ENCODE assay signal across 8 cellular contexts in genomic region chr2:216108967-216109921, GRCh38. TPM values are rescaled to one million over a fixed set of nuclear protein-coding genes. Genes with fewer than 3 reads are reported as not detected.
DNase-seq lines count a peak whose midpoint lies in the region; ATAC-seq and TF ChIP-seq lines count a peak whose summit lies in the region.

TSS of gene XRCC5 (plus strand) at chr2:216109348. CDS start at chr2:216109437, 89 bp downstream.

- H3K4me1 ChIP-seq in fibroblast of lung (ENCODE audit: control insufficient read depth, extremely low read depth, insufficient read depth, low read length), result peaks cover 2% of the 10 kb centered on the region
- H3K4me1 ChIP-seq in naive thymus-derived CD4-positive, alpha-beta T cell (ENCODE audit: control insufficient read depth in 2 of 2, insufficient read depth in 2 of 2, low read length in 2 of 2), result peaks cover 24 to 30% of the 10 kb centered on the region in 2 donors

- H3K36me3 ChIP-seq in H7 (replicated peaks; ENCODE audit: control insufficient read depth, insufficient read depth, low read length), result peaks cover 35% of the 10 kb centered on the region
- H3K36me3 ChIP-seq in fibroblast of lung (ENCODE audit: control insufficient read depth, insufficient read depth, low read length), result peaks cover 9% of the 10 kb centered on the region
- peaks cover 6 to 35% (median 6%) of the 10 kb centered on the region in 3 experiments for H3K36me3 ChIP-seq in naive thymus-derived CD4-positive, alpha-beta T cell (ENCODE audit: control insufficient read depth in 2 of 3, insufficient read depth in 3 of 3, low read length in 3 of 3)

- CTCF ChIA-PET in naive thymus-derived CD4-positive, alpha-beta T cell (lab: Charles Lee), result interaction anchor here (0.6 to 3.8 kb wide), 12 partner anchors 11 to 549 kb away, joined by 3 to 14 read pairs (median 4); partner anchors contain the start of genes PECR and TMEM169

- DNase-seq in EH (ENCODE audit: low read depth) (peak; percentile 97), H7 (peak; percentile 90), M059J (ENCODE audit: low read depth) (peak; percentile 91), fibroblast of lung (ENCODE audit: low read depth in 2 of 2) (peak; percentile 93 to 97)
- peak; percentile 95 for DNase-seq in activated T-helper 2 cell treated with anti-CD3 and anti-CD28 coated beads, Interferon-gamma antibody, Interleukin-2, Interleukin-4, amounts not matched to agents 10 μg/mL and 5 μg/mL and 100 μg/mL, durations not matched to agents 14 hours and 24 hours and 36 hours (ENCODE audit: low spot score)
- DNase-seq in naive thymus-derived CD4-positive, alpha-beta T cell, result peak; percentile 95 to 97 (median 97)

- peaks cover 46% of the 10 kb centered on the region for H3K36me3 Mint-ChIP-seq in activated T-helper 2 cell treated with anti-CD3 and anti-CD28 coated beads, Interferon-gamma antibody, Interleukin-2, Interleukin-4, amounts not matched to agents 10 μg/mL and 5 μg/mL and 100 μg/mL, durations not matched to agents 14 hours and 24 hours and 36 hours (ENCODE audit: low read depth)
- H3K36me3 Mint-ChIP-seq in naive thymus-derived CD4-positive, alpha-beta T cell, result peaks cover 5 to 42% (median 23%) of the 10 kb centered on the region in 5 donors
- H3K36me3 Mint-ChIP-seq in stimulated activated memory B cell treated with anti-CD40 and anti-IgM and Interleukin-4, amounts not matched to agents 10 μg/mL and 1 μg/mL and 100 μg/mL, for 72 hours, result peaks cover 37% of the 10 kb centered on the region

- H3K27ac ChIP-seq in fibroblast of lung (ENCODE audit: insufficient read depth, low read length), result peak within 1 kb of the TSS; percentile 93
- peak within 1 kb of the TSS; percentile 95 for H3K27ac ChIP-seq in naive thymus-derived CD4-positive, alpha-beta T cell (ENCODE audit: low read depth, low read length)

- H3K4me2 ChIP-seq in fibroblast of lung (ENCODE audit: extremely low read depth, insufficient read depth, low read length), result peak within 1 kb of the TSS; percentile 67

- H3K9ac ChIP-seq in fibroblast of lung (ENCODE audit: insufficient read depth, low read length), result peak within 1 kb of the TSS; percentile 95

- POLR2A ChIA-PET in naive thymus-derived CD4-positive, alpha-beta T cell (lab: Charles Lee), result interaction anchor here (0.7 to 8.9 kb wide), 20 partner anchors 8 to 1698 kb away, joined by 3 to 166 read pairs (median 4); partner anchors contain the start of genes PECR, SMARCAL1 and TMEM169

- peak within 1 kb of the TSS; percentile 96 for H3K4me3 Mint-ChIP-seq in activated T-helper 2 cell treated with anti-CD3 and anti-CD28 coated beads, Interferon-gamma antibody, Interleukin-2, Interleukin-4, amounts not matched to agents 10 μg/mL and 5 μg/mL and 100 μg/mL, durations not matched to agents 14 hours and 24 hours and 36 hours (ENCODE audit: low read depth)
- peak within 1 kb of the TSS; percentile 96 to 100 (median 100) for H3K4me3 Mint-ChIP-seq in naive thymus-derived CD4-positive, alpha-beta T cell
- H3K4me3 Mint-ChIP-seq in stimulated activated memory B cell treated with anti-CD40 and anti-IgM and Interleukin-4, amounts not matched to agents 10 μg/mL and 1 μg/mL and 100 μg/mL, for 72 hours, result peak within 1 kb of the TSS; percentile 99

- peak; percentile 88 for TF ChIP-seq POLR2A in Raji (IDR thresholded peaks at IDR 0.05; ENCODE audit: insufficient read depth, low read depth, low read length)

- H3K4me3 ChIP-seq in H7 (ENCODE audit: insufficient read depth, low read depth, low read length), result peak within 1 kb of the TSS; percentile 100
- H3K4me3 ChIP-seq in fibroblast of lung (replicated peaks in 1 of 4; ENCODE audit: control extremely low read depth in 1 of 4, insufficient read depth in 1 of 4, low read depth in 3 of 4, low read length in 4 of 4), result peak within 1 kb of the TSS; percentile 41 to 96 (median 88)
- peak within 1 kb of the TSS; percentile 96 for H3K4me3 ChIP-seq in naive thymus-derived CD4-positive, alpha-beta T cell (ENCODE audit: low read length)

- peak within 1 kb of the TSS; percentile 96 for H3K27ac Mint-ChIP-seq in activated T-helper 2 cell treated with anti-CD3 and anti-CD28 coated beads, Interferon-gamma antibody, Interleukin-2, Interleukin-4, amounts not matched to agents 10 μg/mL and 5 μg/mL and 100 μg/mL, durations not matched to agents 14 hours and 24 hours and 36 hours
- peak within 1 kb of the TSS; percentile 97 to 100 (median 100) for H3K27ac Mint-ChIP-seq in naive thymus-derived CD4-positive, alpha-beta T cell
- H3K27ac Mint-ChIP-seq in stimulated activated memory B cell treated with anti-CD40 and anti-IgM and Interleukin-4, amounts not matched to agents 10 μg/mL and 1 μg/mL and 100 μg/mL, for 72 hours, result peak within 1 kb of the TSS; percentile 97

- TF ChIP-seq CTCF in fibroblast of lung (conservative IDR thresholded peaks at IDR 0.05 in 1 of 2, IDR thresholded peaks at IDR 0.05 in 1 of 2; ENCODE audit: low read depth in 1 of 2, low read length in 2 of 2), result no peak

- peaks cover 51% of the 10 kb centered on the region for H3K4me1 Mint-ChIP-seq in activated T-helper 2 cell treated with anti-CD3 and anti-CD28 coated beads, Interferon-gamma antibody, Interleukin-2, Interleukin-4, amounts not matched to agents 10 μg/mL and 5 μg/mL and 100 μg/mL, durations not matched to agents 14 hours and 24 hours and 36 hours (ENCODE audit: low read depth)
- peaks cover 20 to 57% (median 52%) of the 10 kb centered on the region in 7 donors for H3K4me1 Mint-ChIP-seq in naive thymus-derived CD4-positive, alpha-beta T cell
- H3K4me1 Mint-ChIP-seq in stimulated activated memory B cell treated with anti-CD40 and anti-IgM and Interleukin-4, amounts not matched to agents 10 μg/mL and 1 μg/mL and 100 μg/mL, for 72 hours, result peaks cover 30% of the 10 kb centered on the region

- H3K9me3 Mint-ChIP-seq in activated T-helper 2 cell treated with anti-CD3 and anti-CD28 coated beads, Interferon-gamma antibody, Interleukin-2, Interleukin-4, amounts not matched to agents 10 μg/mL and 5 μg/mL and 100 μg/mL, durations not matched to agents 14 hours and 24 hours and 36 hours, result no peaks in the 10 kb centered on the region
- peaks cover 0 to 6% (median 0%) of the 10 kb centered on the region in 11 donors for H3K9me3 Mint-ChIP-seq in naive thymus-derived CD4-positive, alpha-beta T cell
- H3K9me3 Mint-ChIP-seq in stimulated activated memory B cell treated with anti-CD40 and anti-IgM and Interleukin-4, amounts not matched to agents 10 μg/mL and 1 μg/mL and 100 μg/mL, for 72 hours, result no peaks in the 10 kb centered on the region

- H2AFZ ChIP-seq in fibroblast of lung (ENCODE audit: low read length), result peak within 1 kb of the TSS; percentile 76

- peak; percentile 93 for ATAC-seq in naive thymus-derived CD4-positive, alpha-beta T cell
- ATAC-seq in stimulated activated memory B cell treated with anti-CD40 and anti-IgM and Interleukin-4, amounts not matched to agents 10 μg/mL and 1 μg/mL and 100 μg/mL, for 72 hours, result peak; percentile 92

- no peaks in the 10 kb centered on the region for H4K20me1 ChIP-seq in fibroblast of lung (ENCODE audit: control insufficient read depth, extremely low read depth, insufficient read depth, low read length)

- no peaks in the 10 kb centered on the region for H3K27me3 ChIP-seq in H7 (ENCODE audit: control insufficient read depth, insufficient read depth, low read length)
- H3K27me3 ChIP-seq in fibroblast of lung (ENCODE audit: control insufficient read depth, insufficient read depth, low read length), result peaks cover 3% of the 10 kb centered on the region
- no peaks in the 10 kb centered on the region for H3K27me3 ChIP-seq in naive thymus-derived CD4-positive, alpha-beta T cell (ENCODE audit: control insufficient read depth in 2 of 2, insufficient read depth in 2 of 2, low read length in 2 of 2)

- no peaks in the 10 kb centered on the region for H3K27me3 Mint-ChIP-seq in activated T-helper 2 cell treated with anti-CD3 and anti-CD28 coated beads, Interferon-gamma antibody, Interleukin-2, Interleukin-4, amounts not matched to agents 10 μg/mL and 5 μg/mL and 100 μg/mL, durations not matched to agents 14 hours and 24 hours and 36 hours (ENCODE audit: low read depth)
- H3K27me3 Mint-ChIP-seq in naive thymus-derived CD4-positive, alpha-beta T cell, result peaks cover 0 to 4% (median 0%) of the 10 kb centered on the region in 5 donors
- H3K27me3 Mint-ChIP-seq in stimulated activated memory B cell treated with anti-CD40 and anti-IgM and Interleukin-4, amounts not matched to agents 10 μg/mL and 1 μg/mL and 100 μg/mL, for 72 hours, result no peaks in the 10 kb centered on the region

- H3K9me3 ChIP-seq in fibroblast of lung (ENCODE audit: control insufficient read depth, insufficient read depth, low read depth, low read length), result no peaks in the 10 kb centered on the region
- no peaks in the 10 kb centered on the region for H3K9me3 ChIP-seq in naive thymus-derived CD4-positive, alpha-beta T cell (ENCODE audit: control insufficient read depth in 2 of 3, low read length in 3 of 3)

- intact Hi-C loops in activated T-helper 2 cell treated with anti-CD3 and anti-CD28 coated beads, Interferon-gamma antibody, Interleukin-2, Interleukin-4, amounts not matched to agents 10 μg/mL and 5 μg/mL and 100 μg/mL, durations not matched to agents 14 hours and 24 hours and 36 hours (cut with micrococcal nuclease), result loop anchor here (1.0 to 2.0 kb wide), 2 partner anchors 25 to 304 kb away; partner anchors contain the start of gene SMARCAL1
- intact Hi-C loops in naive thymus-derived CD4-positive, alpha-beta T cell (cut with micrococcal nuclease), result loop anchor here (1.0 kb wide), 8 partner anchors 25 to 1300 kb away; partner anchors contain the start of genes BARD1 (in 2 of the 2), RPL37A (in 2 of the 2), SMARCAL1 (in 2 of the 2) and ATIC (in 1 of the 2)

- H3K79me2 ChIP-seq in fibroblast of lung (ENCODE audit: control insufficient read depth, insufficient read depth, low read length), result peaks cover 39% of the 10 kb centered on the region

RNA-seq across cellular contexts. Expression of gene XRCC5, which starts in this region (rescaled TPM):
- total RNA-seq in H7 (2014; rRNA removed; shearing (Covaris generic)), result 496 and 523 TPM in 2 replicates
- 261 and 335 TPM in 2 replicates for total RNA-seq in M059J (2014; rRNA removed; shearing (Covaris generic))
- 452 and 492 TPM in 2 replicates for total RNA-seq in activated T-helper 2 cell treated with anti-CD3 and anti-CD28 coated beads, Interferon-gamma antibody, Interleukin-2, Interleukin-4, amounts not matched to agents 10 μg/mL and 5 μg/mL and 100 μg/mL, durations not matched to agents 14 hours and 24 hours and 36 hours
- 148 and 152 TPM in 2 replicates for total RNA-seq in fibroblast of lung
- polyA plus RNA-seq in fibroblast of lung, result 278 and 339 TPM in 2 replicates
- 163 and 257 TPM in 2 replicates for polyA plus RNA-seq in fibroblast of lung (2012)
- polyA minus RNA-seq in fibroblast of lung (ENCODE audit: low replicate concordance), result 120 and 287 TPM in 2 replicates
- 100 to 1,000 TPM; 168 to 347 (median 228) TPM for total RNA-seq in naive thymus-derived CD4-positive, alpha-beta T cell
- 100 to 1,000 TPM; 297 to 316 TPM for polyA plus RNA-seq in naive thymus-derived CD4-positive, alpha-beta T cell

Comparison
In these comparisons a context has a peak if more than half of its experiments do, and no peak if none do; other contexts are left out.
1. Peak in every context shown above with its lines: DNase-seq, ATAC-seq, H3K4me3 ChIP-seq and H3K27ac ChIP-seq.